ENCODE assay signal across 1 cellular context in the genomic region with DNA sequence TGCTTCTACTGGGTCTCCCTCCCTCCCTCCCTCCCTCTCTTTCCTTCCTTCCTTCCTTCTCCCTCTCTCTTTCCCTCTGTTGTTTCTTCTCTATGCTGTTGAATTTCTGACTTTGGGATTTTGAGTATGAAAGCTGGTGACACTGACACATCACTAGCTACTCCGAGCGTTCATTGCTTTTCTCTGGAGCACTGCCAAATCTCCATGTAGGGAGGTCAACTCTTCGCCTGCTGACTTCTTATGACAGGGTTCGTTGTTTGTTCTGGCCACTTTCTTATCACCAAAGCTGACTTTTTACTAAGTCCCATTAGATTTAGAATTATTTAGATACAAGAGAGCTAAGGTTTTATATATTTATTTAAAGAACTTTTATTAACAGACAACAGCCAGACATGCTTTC.
TF ChIP-seq lines count a peak whose summit lies in the region.

No MANE protein-coding gene starts in this region.

TF ChIP-seq in K562, 482 proteins besides CTCF, POLR2A, EP300 and RAD21 (continued from another document):
- TF ChIP-seq, protein P1, sequence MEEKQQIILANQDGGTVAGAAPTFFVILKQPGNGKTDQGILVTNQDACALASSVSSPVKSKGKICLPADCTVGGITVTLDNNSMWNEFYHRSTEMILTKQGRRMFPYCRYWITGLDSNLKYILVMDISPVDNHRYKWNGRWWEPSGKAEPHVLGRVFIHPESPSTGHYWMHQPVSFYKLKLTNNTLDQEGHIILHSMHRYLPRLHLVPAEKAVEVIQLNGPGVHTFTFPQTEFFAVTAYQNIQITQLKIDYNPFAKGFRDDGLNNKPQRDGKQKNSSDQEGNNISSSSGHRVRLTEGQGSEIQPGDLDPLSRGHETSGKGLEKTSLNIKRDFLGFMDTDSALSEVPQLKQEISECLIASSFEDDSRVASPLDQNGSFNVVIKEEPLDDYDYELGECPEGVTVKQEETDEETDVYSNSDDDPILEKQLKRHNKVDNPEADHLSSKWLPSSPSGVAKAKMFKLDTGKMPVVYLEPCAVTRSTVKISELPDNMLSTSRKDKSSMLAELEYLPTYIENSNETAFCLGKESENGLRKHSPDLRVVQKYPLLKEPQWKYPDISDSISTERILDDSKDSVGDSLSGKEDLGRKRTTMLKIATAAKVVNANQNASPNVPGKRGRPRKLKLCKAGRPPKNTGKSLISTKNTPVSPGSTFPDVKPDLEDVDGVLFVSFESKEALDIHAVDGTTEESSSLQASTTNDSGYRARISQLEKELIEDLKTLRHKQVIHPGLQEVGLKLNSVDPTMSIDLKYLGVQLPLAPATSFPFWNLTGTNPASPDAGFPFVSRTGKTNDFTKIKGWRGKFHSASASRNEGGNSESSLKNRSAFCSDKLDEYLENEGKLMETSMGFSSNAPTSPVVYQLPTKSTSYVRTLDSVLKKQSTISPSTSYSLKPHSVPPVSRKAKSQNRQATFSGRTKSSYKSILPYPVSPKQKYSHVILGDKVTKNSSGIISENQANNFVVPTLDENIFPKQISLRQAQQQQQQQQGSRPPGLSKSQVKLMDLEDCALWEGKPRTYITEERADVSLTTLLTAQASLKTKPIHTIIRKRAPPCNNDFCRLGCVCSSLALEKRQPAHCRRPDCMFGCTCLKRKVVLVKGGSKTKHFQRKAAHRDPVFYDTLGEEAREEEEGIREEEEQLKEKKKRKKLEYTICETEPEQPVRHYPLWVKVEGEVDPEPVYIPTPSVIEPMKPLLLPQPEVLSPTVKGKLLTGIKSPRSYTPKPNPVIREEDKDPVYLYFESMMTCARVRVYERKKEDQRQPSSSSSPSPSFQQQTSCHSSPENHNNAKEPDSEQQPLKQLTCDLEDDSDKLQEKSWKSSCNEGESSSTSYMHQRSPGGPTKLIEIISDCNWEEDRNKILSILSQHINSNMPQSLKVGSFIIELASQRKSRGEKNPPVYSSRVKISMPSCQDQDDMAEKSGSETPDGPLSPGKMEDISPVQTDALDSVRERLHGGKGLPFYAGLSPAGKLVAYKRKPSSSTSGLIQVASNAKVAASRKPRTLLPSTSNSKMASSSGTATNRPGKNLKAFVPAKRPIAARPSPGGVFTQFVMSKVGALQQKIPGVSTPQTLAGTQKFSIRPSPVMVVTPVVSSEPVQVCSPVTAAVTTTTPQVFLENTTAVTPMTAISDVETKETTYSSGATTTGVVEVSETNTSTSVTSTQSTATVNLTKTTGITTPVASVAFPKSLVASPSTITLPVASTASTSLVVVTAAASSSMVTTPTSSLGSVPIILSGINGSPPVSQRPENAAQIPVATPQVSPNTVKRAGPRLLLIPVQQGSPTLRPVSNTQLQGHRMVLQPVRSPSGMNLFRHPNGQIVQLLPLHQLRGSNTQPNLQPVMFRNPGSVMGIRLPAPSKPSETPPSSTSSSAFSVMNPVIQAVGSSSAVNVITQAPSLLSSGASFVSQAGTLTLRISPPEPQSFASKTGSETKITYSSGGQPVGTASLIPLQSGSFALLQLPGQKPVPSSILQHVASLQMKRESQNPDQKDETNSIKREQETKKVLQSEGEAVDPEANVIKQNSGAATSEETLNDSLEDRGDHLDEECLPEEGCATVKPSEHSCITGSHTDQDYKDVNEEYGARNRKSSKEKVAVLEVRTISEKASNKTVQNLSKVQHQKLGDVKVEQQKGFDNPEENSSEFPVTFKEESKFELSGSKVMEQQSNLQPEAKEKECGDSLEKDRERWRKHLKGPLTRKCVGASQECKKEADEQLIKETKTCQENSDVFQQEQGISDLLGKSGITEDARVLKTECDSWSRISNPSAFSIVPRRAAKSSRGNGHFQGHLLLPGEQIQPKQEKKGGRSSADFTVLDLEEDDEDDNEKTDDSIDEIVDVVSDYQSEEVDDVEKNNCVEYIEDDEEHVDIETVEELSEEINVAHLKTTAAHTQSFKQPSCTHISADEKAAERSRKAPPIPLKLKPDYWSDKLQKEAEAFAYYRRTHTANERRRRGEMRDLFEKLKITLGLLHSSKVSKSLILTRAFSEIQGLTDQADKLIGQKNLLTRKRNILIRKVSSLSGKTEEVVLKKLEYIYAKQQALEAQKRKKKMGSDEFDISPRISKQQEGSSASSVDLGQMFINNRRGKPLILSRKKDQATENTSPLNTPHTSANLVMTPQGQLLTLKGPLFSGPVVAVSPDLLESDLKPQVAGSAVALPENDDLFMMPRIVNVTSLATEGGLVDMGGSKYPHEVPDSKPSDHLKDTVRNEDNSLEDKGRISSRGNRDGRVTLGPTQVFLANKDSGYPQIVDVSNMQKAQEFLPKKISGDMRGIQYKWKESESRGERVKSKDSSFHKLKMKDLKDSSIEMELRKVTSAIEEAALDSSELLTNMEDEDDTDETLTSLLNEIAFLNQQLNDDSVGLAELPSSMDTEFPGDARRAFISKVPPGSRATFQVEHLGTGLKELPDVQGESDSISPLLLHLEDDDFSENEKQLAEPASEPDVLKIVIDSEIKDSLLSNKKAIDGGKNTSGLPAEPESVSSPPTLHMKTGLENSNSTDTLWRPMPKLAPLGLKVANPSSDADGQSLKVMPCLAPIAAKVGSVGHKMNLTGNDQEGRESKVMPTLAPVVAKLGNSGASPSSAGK (IDR thresholded peaks at IDR 0.05) = no peak
